Comparison of ENCODE assay signal across 15 cellular contexts in genomic region chr11:68796779-68797178, GRCh38. TPM values are rescaled to one million over a fixed set of nuclear protein-coding genes. Genes with fewer than 3 reads are reported as not detected.
DNase-seq lines count a peak whose midpoint lies in the region; ATAC-seq and TF ChIP-seq lines count a peak whose summit lies in the region.
"Had no signal": no experiment of that assay in that cellular context is flagged by ENCODE, and none has a peak within 500 bp of the region (broad histone marks: within the 10 kb centered on the region; RNA-seq: fewer than 3 reads in every experiment).

No MANE protein-coding gene starts in this region.

- in situ Hi-C loops in astrocyte of the cerebellum (cut with HindIII; ENCODE audit: low sequenced_read_pairs), result no loop called here

- H3K9me3 ChIP-seq in HEK293 (ENCODE audit: control insufficient read depth, insufficient read depth, low read depth, low read length) (no peaks in the 10 kb centered on the region), prostate gland (no peaks in the 10 kb centered on the region)
- H3K9me3 ChIP-seq: HAP-1 had no signal

- H3K27me3 Mint-ChIP-seq in activated CD4-positive, alpha-beta memory T cell treated with anti-CD3 and anti-CD28 coated beads, Interleukin-2, amount 10 ng/mL, durations not matched to agents 7 days and 5 days, result no peaks in the 10 kb centered on the region

- no peaks in the 10 kb centered on the region for H3K4me1 Mint-ChIP-seq in activated CD4-positive, alpha-beta memory T cell treated with anti-CD3 and anti-CD28 coated beads, Interleukin-2, amount 10 ng/mL, durations not matched to agents 7 days and 5 days

- CTCF ChIA-PET in HEK293 (lab: Yijun Ruan, JAX), result interaction anchor here (0.6 to 3.0 kb wide), 5 partner anchors 10 to 200 kb away, joined by 3 to 17 read pairs (median 3); no protein-coding TSS in a partner anchor
- CTCF ChIA-PET in activated CD4-positive, alpha-beta memory T cell treated with anti-CD3 and anti-CD28 coated beads, Interleukin-2, amount 10 ng/mL, durations not matched to agents 7 days and 5 days (lab: Charles Lee), result no interaction called here

- H3K36me3 ChIP-seq in HEK293 (ENCODE audit: control insufficient read depth in 2 of 2, insufficient read depth in 1 of 2, low read length in 2 of 2) (peaks cover 0 to 55% of the 10 kb centered on the region in 2 experiments; a peak in 2 of 3 replicates), prostate gland (no peaks in the 10 kb centered on the region)

- peak; percentile 56 to 85 for ATAC-seq in left cardiac atrium
- ATAC-seq: SK-N-SH treated with all-trans-retinoic acid at 6 μM for 48 hours had no signal

- no peak overlapping the region for H3K27ac Mint-ChIP-seq in activated CD4-positive, alpha-beta memory T cell treated with anti-CD3 and anti-CD28 coated beads, Interleukin-2, amount 10 ng/mL, durations not matched to agents 7 days and 5 days

- POLR2A ChIA-PET in HEK293 (lab: Yijun Ruan, JAX), result no interaction called here
- POLR2A ChIA-PET in activated CD4-positive, alpha-beta memory T cell treated with anti-CD3 and anti-CD28 coated beads, Interleukin-2, amount 10 ng/mL, durations not matched to agents 7 days and 5 days (lab: Charles Lee), result no interaction called here

- H3K4me1 ChIP-seq in HEK293 (ENCODE audit: control insufficient read depth, insufficient read depth, low read length) (no peaks in the 10 kb centered on the region; the same call in 1 of the 2 replicates), prostate gland (replicated peaks) (no peaks in the 10 kb centered on the region)
- H3K4me1 ChIP-seq: HAP-1 had no signal

- H3K27me3 ChIP-seq in prostate gland (replicated peaks; ENCODE audit: insufficient read depth), result no peaks in the 10 kb centered on the region

- H3K4me3 ChIP-seq in HEK293 (ENCODE audit: low read depth, low read length) (no peak overlapping the region), astrocyte of the cerebellum (ENCODE audit: low read depth, low read length) (no peak overlapping the region), prostate gland (no peak overlapping the region)
- H3K4me3 ChIP-seq: GM23248, HAP-1 had no signal

- H3K27ac ChIP-seq in HEK293 (ENCODE audit: extremely low read depth, low read depth, low read length), result no peak overlapping the region
- H3K27ac ChIP-seq in prostate gland, result no peak overlapping the region
- H3K27ac ChIP-seq: GM23248 had no signal

- TF ChIP-seq POLR2A in prostate gland (IDR thresholded peaks at IDR 0.05), result no peak

- TF ChIP-seq CTCF in HEK293 (tag by site-specific recombination; IDR thresholded peaks at IDR 0.05) (no peak), astrocyte of the cerebellum (IDR thresholded peaks at IDR 0.05; ENCODE audit: low read depth, low read length, missing control alignments) (no peak), prostate gland (IDR thresholded peaks at IDR 0.05) (no peak)

- peak; percentile 41 for DNase-seq in astrocyte of the cerebellum (ENCODE audit: low read depth)
- DNase-seq in left cardiac atrium, result no peak
- DNase-seq in prostate gland (ENCODE audit: low spot score), result peak; percentile 46
- DNase-seq in activated CD4-positive, alpha-beta memory T cell treated with anti-CD3 and anti-CD28 coated beads, Interleukin-2, amount 10 ng/mL, durations not matched to agents 7 days and 5 days, result no peak
- no peak for DNase-seq in activated naive CD4-positive, alpha-beta T cell (lab: John Stamatoyannopoulos, UW)
- DNase-seq in NCI-H1105 treated with DMSO at 0.1 percent for 48 hours (lab: John Stamatoyannopoulos, UW), result no peak
- DNase-seq: ACHN, DMS79 treated with DMSO at 0.1 percent for 48 hours, GM23248, NCI-H1694 treated with DMSO at 0.1 percent for 48 hours, NCI-H774, SHP77 treated with DMSO at 0.1 percent for 48 hours had no signal

- peaks cover 36% of the 10 kb centered on the region for H3K36me3 Mint-ChIP-seq in activated CD4-positive, alpha-beta memory T cell treated with anti-CD3 and anti-CD28 coated beads, Interleukin-2, amount 10 ng/mL, durations not matched to agents 7 days and 5 days (ENCODE audit: low read depth)

- intact Hi-C loops in left cardiac atrium (cut with DNase I) (no loop called here), prostate gland (cut with DNase I) (no loop called here)

- H3K4me3 Mint-ChIP-seq in activated CD4-positive, alpha-beta memory T cell treated with anti-CD3 and anti-CD28 coated beads, Interleukin-2, amount 10 ng/mL, durations not matched to agents 7 days and 5 days, result no peak overlapping the region

- 41% methylated on average over 15 of the region's 20 CpGs for WGBS in prostate gland

- H3K9me3 Mint-ChIP-seq in activated CD4-positive, alpha-beta memory T cell treated with anti-CD3 and anti-CD28 coated beads, Interleukin-2, amount 10 ng/mL, durations not matched to agents 7 days and 5 days, result no peaks in the 10 kb centered on the region

TF ChIP-seq in HEK293, 187 proteins besides CTCF, POLR2A, EP300 and RAD21:
- TF ChIP-seq ZNF600 (tag by site-specific recombination; IDR thresholded peaks at IDR 0.05) (peak; percentile 31; the same call in 1 of the 2 replicates), IKZF3 (tag by site-specific recombination; IDR thresholded peaks at IDR 0.05) (no peak), ZNF423 (tag by site-specific recombination; IDR thresholded peaks at IDR 0.05) (0 out of 2 replicates have a peak, but pooled peaks have one; percentile 16), ZNF707 (tag by site-specific recombination; IDR thresholded peaks at IDR 0.05) (no peak), ZNF558 (tag by site-specific recombination; IDR thresholded peaks at IDR 0.05) (no peak), ZNF350 (tag by site-specific recombination; IDR thresholded peaks at IDR 0.05) (no peak), ZNF335 (tag by site-specific recombination; conservative IDR thresholded peaks at IDR 0.05) (no peak), ZNF561 (tag by site-specific recombination; IDR thresholded peaks at IDR 0.05; ENCODE audit: borderline replicate concordance) (no peak), ZFHX2 (tag by site-specific recombination; conservative IDR thresholded peaks at IDR 0.05) (0 out of 2 replicates have a peak, but pooled peaks have one; percentile 15), GLIS2 (tag by site-specific recombination; IDR thresholded peaks at IDR 0.05) (no peak)
- TF ChIP-seq, protein P1, sequence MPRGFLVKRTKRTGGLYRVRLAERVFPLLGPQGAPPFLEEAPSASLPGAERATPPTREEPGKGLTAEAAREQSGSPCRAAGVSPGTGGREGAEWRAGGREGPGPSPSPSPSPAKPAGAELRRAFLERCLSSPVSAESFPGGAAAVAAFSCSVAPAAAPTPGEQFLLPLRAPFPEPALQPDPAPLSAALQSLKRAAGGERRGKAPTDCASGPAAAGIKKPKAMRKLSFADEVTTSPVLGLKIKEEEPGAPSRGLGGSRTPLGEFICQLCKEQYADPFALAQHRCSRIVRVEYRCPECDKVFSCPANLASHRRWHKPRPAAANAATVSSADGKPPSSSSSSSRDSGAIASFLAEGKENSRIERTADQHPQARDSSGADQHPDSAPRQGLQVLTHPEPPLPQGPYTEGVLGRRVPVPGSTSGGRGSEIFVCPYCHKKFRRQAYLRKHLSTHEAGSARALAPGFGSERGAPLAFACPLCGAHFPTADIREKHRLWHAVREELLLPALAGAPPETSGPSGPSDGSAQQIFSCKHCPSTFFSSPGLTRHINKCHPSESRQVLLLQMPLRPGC (tag by site-specific recombination; IDR thresholded peaks at IDR 0.05), result no peak

RNA-seq across cellular contexts. Expression of gene CPT1A, which starts 44.9 kb away (rescaled TPM):
- total RNA-seq in left cardiac atrium (10 to 100 TPM; 56.6 to 63.5 TPM), prostate gland (10 to 100 TPM; 33.3 to 55.2 TPM)
- total RNA-seq in activated CD4-positive, alpha-beta memory T cell treated with anti-CD3 and anti-CD28 coated beads, Interleukin-2, amount 10 ng/mL, durations not matched to agents 7 days and 5 days, result 10 to 100 TPM; 50.2 to 51.1 TPM

RNA-seq across cellular contexts. Expression of gene TESMIN, which starts 45.5 kb away (rescaled TPM):
- total RNA-seq in left cardiac atrium (under 1 TPM; 0.29 to 0.52 TPM), prostate gland (10 to 100 TPM; 20.6 to 24.5 TPM)
- total RNA-seq in activated CD4-positive, alpha-beta memory T cell treated with anti-CD3 and anti-CD28 coated beads, Interleukin-2, amount 10 ng/mL, durations not matched to agents 7 days and 5 days, result 10 to 100 TPM; 12.3 to 13.8 TPM
- total RNA-seq: GM23248 had no signal

Comparison
In these comparisons a context has a peak if more than half of its experiments do, and no peak if none do; other contexts are left out.
1. DNase-seq: peak in astrocyte of the cerebellum (single experiment) and prostate gland (single experiment); none in left cardiac atrium (single experiment), activated CD4-positive, alpha-beta memory T cell treated with anti-CD3 and anti-CD28 coated beads, Interleukin-2, amount 10 ng/mL, durations not matched to agents 7 days and 5 days (single experiment), activated naive CD4-positive, alpha-beta T cell (0 of 4) and NCI-H1105 treated with DMSO at 0.1 percent for 48 hours (single experiment).
2. RNA of gene TESMIN, which starts 45.5 kb away (total RNA-seq): 20.6 to 24.5 TPM in prostate gland and 12.3 to 13.8 TPM in activated CD4-positive, alpha-beta memory T cell treated with anti-CD3 and anti-CD28 coated beads, Interleukin-2, amount 10 ng/mL, durations not matched to agents 7 days and 5 days; 0.29 to 0.52 TPM in left cardiac atrium; every median in the first group is over 4 times any median in the second.